Comparison of ENCODE assay signal across 8 cellular contexts in the genomic region with DNA sequence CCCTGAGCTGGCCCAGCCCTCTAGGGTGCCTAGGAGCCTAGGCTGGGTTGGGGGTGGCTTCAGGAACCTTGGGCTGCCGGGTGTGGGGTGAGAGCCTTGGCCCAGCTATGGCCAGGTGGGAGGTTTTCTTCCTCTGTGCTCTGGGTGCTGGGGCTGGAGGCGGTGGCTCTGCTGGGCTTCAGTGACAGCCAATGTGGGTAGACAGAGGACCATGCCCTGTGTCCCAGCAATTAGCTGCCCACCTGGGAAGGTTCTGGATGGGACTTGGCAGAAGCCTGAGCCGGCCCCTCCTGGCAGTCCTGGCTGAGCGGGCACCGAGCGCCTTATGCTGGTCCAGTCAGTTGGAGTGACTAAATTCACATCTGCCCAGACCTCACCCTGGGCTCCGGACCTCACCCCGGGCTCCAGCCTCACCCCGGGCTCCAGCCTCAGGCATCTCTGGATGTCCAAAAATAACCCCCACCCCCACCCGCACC. TPM values are rescaled to one million over a fixed set of nuclear protein-coding genes. Genes with fewer than 3 reads are reported as not detected.
DNase-seq lines count a peak whose midpoint lies in the region; ATAC-seq and TF ChIP-seq lines count a peak whose summit lies in the region.
"Had no signal": no experiment of that assay in that cellular context is flagged by ENCODE, and none has a peak within 500 bp of the region (broad histone marks: within the 10 kb centered on the region; RNA-seq: fewer than 3 reads in every experiment).

No MANE protein-coding gene starts in this region.

- H3K4me1 ChIP-seq in KMS-11 (ENCODE audit: low read depth, poor library complexity, severe bottlenecking) (no peaks in the 10 kb centered on the region), ascending aorta (peaks cover 3 to 13% of the 10 kb centered on the region in 2 donors)

- no peaks in the 10 kb centered on the region for H3K9me3 Mint-ChIP-seq in memory B cell
- H3K9me3 Mint-ChIP-seq: stimulated activated naive CD8-positive, alpha-beta T cell treated with anti-CD3 and anti-CD28 coated beads, Interleukin-15, Interleukin-2, amounts not matched to agents 100 ng/mL and 50 ng/mL, for 24 hours had no signal

- H3K36me3 ChIP-seq in KMS-11 (ENCODE audit: insufficient read depth) (no peaks in the 10 kb centered on the region), ascending aorta (no peaks in the 10 kb centered on the region)

- peak overlapping the region; percentile 25 for H3K4me3 Mint-ChIP-seq in memory B cell
- H3K4me3 Mint-ChIP-seq: stimulated activated naive CD8-positive, alpha-beta T cell treated with anti-CD3 and anti-CD28 coated beads, Interleukin-15, Interleukin-2, amounts not matched to agents 100 ng/mL and 50 ng/mL, for 24 hours had no signal

- H3K4me1 Mint-ChIP-seq in memory B cell, result peaks cover 2% of the 10 kb centered on the region

- H3K27ac ChIP-seq in KMS-11 (no peak overlapping the region), ascending aorta (peak overlapping the region; percentile 22 to 30)

- H3K9me3 ChIP-seq in ascending aorta, result no peaks in the 10 kb centered on the region

- H4K20me1 ChIP-seq in KMS-11 (ENCODE audit: insufficient read depth), result no peaks in the 10 kb centered on the region

- H3K4me2 ChIP-seq in KMS-11, result peak overlapping the region; percentile 54; the same call in 1 of the 2 replicates

- H3K79me2 ChIP-seq in KMS-11 (ENCODE audit: insufficient read depth, low read depth), result no peaks in the 10 kb centered on the region

- H3K9ac ChIP-seq in KMS-11, result no peak overlapping the region

- H2AFZ ChIP-seq in KMS-11 (ENCODE audit: low read depth), result peak overlapping the region; percentile 76; the same call in 1 of the 2 replicates

- intact Hi-C loops in ascending aorta (cut with DNase I), result loop anchor here (1.0 to 10.0 kb wide), 6 partner anchors 36 to 504 kb away; a partner anchor contains a TSS

- ATAC-seq in memory B cell (ENCODE audit: low read depth), result no peak
- no peak for ATAC-seq in GM18517 (IDR thresholded peaks at IDR 0.05; ENCODE audit: unreplicated experiment)
- ATAC-seq in HG03442 (IDR thresholded peaks at IDR 0.05; ENCODE audit: unreplicated experiment), result no peak

- H3K27me3 ChIP-seq in KMS-11 (ENCODE audit: insufficient read depth, low read depth), result peaks cover 7% of the 10 kb centered on the region; the same call in 1 of the 2 replicates
- H3K27me3 ChIP-seq in ascending aorta, result no peaks in the 10 kb centered on the region

- no peak overlapping the region for H3K27ac Mint-ChIP-seq in memory B cell
- H3K27ac Mint-ChIP-seq: stimulated activated naive CD8-positive, alpha-beta T cell treated with anti-CD3 and anti-CD28 coated beads, Interleukin-15, Interleukin-2, amounts not matched to agents 100 ng/mL and 50 ng/mL, for 24 hours had no signal

- no peak for TF ChIP-seq CTCF in KMS-11 (conservative IDR thresholded peaks at IDR 0.05; ENCODE audit: low read depth, low read length)
- no peak for TF ChIP-seq CTCF in ascending aorta (IDR thresholded peaks at IDR 0.05)

- H3K27me3 Mint-ChIP-seq in memory B cell, result peaks cover 31% of the 10 kb centered on the region

- peaks cover 3% of the 10 kb centered on the region for H3K36me3 Mint-ChIP-seq in memory B cell

- DNase-seq in ascending aorta (ENCODE audit: low spot score in 2 of 2) (peak; percentile 5 to 64), memory B cell (ENCODE audit: low spot score in 2 of 2) (no peak), A172 (ENCODE audit: low spot score) (no peak)
- DNase-seq in stimulated activated CD8-positive, alpha-beta memory T cell treated with anti-CD3 and anti-CD28 coated beads, Interleukin-4, amount 100 ng/mL, for 48 hours, result peak; percentile 21

- H3K4me3 ChIP-seq in KMS-11 (IDR thresholded peaks at IDR 0.05; ENCODE audit: insufficient read depth, low read depth, low read length), result no peak overlapping the region
- H3K4me3 ChIP-seq in ascending aorta, result peak overlapping the region in 1 of 2 donors; percentile 85

RNA-seq across cellular contexts. Expression of a gene that starts 46.8 kb away (rescaled TPM):
- not detected for total RNA-seq in ascending aorta
- 0.12 and 0.96 TPM in 2 replicates for total RNA-seq in A172 (2014; rRNA removed; shearing (Covaris generic))

Comparison
In these comparisons a context has a peak if more than half of its experiments do, and no peak if none do; other contexts are left out.
1. DNase-seq: peak in ascending aorta (2 of 2) and stimulated activated CD8-positive, alpha-beta memory T cell treated with anti-CD3 and anti-CD28 coated beads, Interleukin-4, amount 100 ng/mL, for 48 hours (single experiment); none in memory B cell (0 of 2) and A172 (single experiment).